ENCODE assay signal across 19 cellular contexts in the genomic region with DNA sequence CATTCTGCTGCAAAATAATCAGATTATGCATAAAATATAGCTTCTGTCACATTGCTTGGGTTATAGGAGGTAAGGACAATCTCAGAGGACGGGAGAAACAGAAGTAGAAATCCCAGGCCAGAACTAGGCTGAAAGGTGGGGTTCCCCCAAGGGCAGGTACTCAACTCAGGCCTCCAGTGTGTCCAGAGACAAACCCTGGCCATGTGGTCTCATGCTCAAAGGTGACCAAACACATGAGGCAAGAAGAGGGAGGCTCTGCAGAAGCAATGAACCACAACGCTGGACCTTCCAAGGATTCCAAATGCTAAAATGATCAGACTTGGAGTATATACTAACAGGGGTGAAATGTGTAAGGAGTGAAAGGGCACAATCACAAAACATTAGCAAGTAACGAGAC.
"Had no signal": no experiment of that assay in that cellular context is flagged by ENCODE, and none has a peak within 500 bp of the region (broad histone marks: within the 10 kb centered on the region; RNA-seq: fewer than 3 reads in every experiment).

No MANE protein-coding gene starts in this region.

- H3K27ac Mint-ChIP-seq: memory B cell, type B pancreatic cell had no signal

- H3K4me1 ChIP-seq: colonic mucosa, foreskin keratinocyte, left ventricle myocardium inferior, lower lobe of right lung, parathyroid adenoma, psoas muscle, suprapubic skin, thyroid gland had no signal

- H3K27me3 ChIP-seq: colonic mucosa, suprapubic skin, thyroid gland had no signal

- ATAC-seq: foreskin keratinocyte, left cardiac atrium, lower lobe of right lung, psoas muscle, sciatic nerve had no signal

- DNase-seq: cerebellar nuclear complex; colonic mucosa; dermis blood vessel endothelial cell; foreskin keratinocyte; left cardiac atrium; left ventricle myocardium inferior; lower lobe of right lung; midbrain; psoas muscle; stimulated activated CD4-positive, alpha-beta T cell treated with anti-CD3 and anti-CD28 coated beads, Interleukin-12 subunit alpha, Interleukin-12 subunit beta, amount 100 ng/mL, for 4 hours; thyroid gland had no signal

- H3K9me3 ChIP-seq: colonic mucosa, lower lobe of right lung, psoas muscle, suprapubic skin, thyroid gland had no signal

- H3K36me3 ChIP-seq: colonic mucosa, left ventricle myocardium inferior, lower lobe of right lung, suprapubic skin, thyroid gland had no signal

- H3K4me3 ChIP-seq: colonic mucosa, hepatocyte, left ventricle myocardium inferior, lower lobe of right lung, psoas muscle, skin epidermis, suprapubic skin, thyroid gland had no signal

- H3K4me3 Mint-ChIP-seq: memory B cell, neural crest cell, type B pancreatic cell had no signal

- H3K27ac ChIP-seq: colonic mucosa, foreskin keratinocyte, hepatocyte, left ventricle myocardium inferior, lower lobe of right lung, parathyroid adenoma, psoas muscle, skin epidermis, suprapubic skin, thyroid gland had no signal
